In the genomic region with DNA sequence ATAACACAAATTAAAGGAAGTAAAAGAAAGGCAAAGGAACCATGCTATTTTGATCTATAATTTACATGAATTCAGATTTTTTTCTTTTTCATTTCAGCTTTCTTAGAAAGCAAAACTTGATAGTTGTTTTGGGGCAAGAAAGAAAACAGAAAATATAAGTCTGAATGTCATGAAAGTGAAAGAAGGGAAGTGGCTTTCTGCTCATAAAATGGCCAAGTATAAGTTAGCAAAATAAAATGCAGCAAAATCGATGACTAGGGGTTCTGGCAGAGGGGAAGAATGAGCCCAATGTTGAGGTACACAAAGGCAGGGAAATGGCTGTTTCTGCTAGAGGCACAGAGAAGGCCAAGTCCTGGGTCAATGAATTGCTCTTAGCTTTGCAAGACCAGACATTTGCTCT, we compare ENCODE assay signal across 14 cellular contexts. TPM values are rescaled to one million over a fixed set of nuclear protein-coding genes. Genes with fewer than 3 reads are reported as not detected.
A peak's percentile ranks its signal among the peaks of the same experiment; 100 is the strongest.
DNase-seq lines count a peak whose midpoint lies in the region; ATAC-seq, FAIRE-seq and TF ChIP-seq lines count a peak whose summit lies in the region.
"Had no signal": no experiment of that assay in that cellular context is flagged by ENCODE, and none has a peak within 500 bp of the region (broad histone marks: within the 10 kb centered on the region; RNA-seq: fewer than 3 reads in every experiment).

No MANE protein-coding gene starts in this region.

- H3K4me1 Mint-ChIP-seq in T-helper 2 cell treated with Interferon-gamma antibody and Interleukin-4, amounts not matched to agents 5 μg/mL and 100 μg/mL, for 36 hours (ENCODE audit: low read depth): peaks cover 35% of the 10 kb centered on the region
- peaks cover 20% of the 10 kb centered on the region for H3K4me1 Mint-ChIP-seq in activated T-cell treated with anti-CD3 and anti-CD28 coated beads, Interleukin-2, amount 50 U/mL, for 4 hours (ENCODE audit: low read depth)

- no peak overlapping the region for H3K4me3 ChIP-seq in upper lobe of left lung
- H3K4me3 ChIP-seq: ovary had no signal

- DNase-seq in GM10248 (ENCODE audit: extremely low spot score): peak; percentile 16
- DNase-seq in GM19239 (ENCODE audit: insufficient read length, low spot score): no peak
- no peak for DNase-seq in T-helper 2 cell treated with Interferon-gamma antibody and Interleukin-4, amounts not matched to agents 5 μg/mL and 100 μg/mL, for 36 hours (ENCODE audit: low spot score)
- no peak for DNase-seq in upper lobe of left lung
- DNase-seq in LoVo (ENCODE audit: low spot score): no peak
- no peak for DNase-seq in NCI-H2227 treated with DMSO at 0.1 percent for 48 hours (lab: John Stamatoyannopoulos, UW)
- DNase-seq in activated T-cell treated with anti-CD3 and anti-CD28 coated beads, Interleukin-2, amount 50 U/mL, for 4 hours: no peak
- DNase-seq: effector CD8-positive, alpha-beta T cell; left ventricle myocardium superior; ovary; RPMI8226 had no signal

- POLR2A ChIA-PET in GM10248 (lab: Yijun Ruan, JAX): no interaction called here

- H3K27me3 Mint-ChIP-seq in T-helper 2 cell treated with Interferon-gamma antibody and Interleukin-4, amounts not matched to agents 5 μg/mL and 100 μg/mL, for 36 hours (ENCODE audit: low read depth): peaks cover 11% of the 10 kb centered on the region
- no peaks in the 10 kb centered on the region for H3K27me3 Mint-ChIP-seq in activated T-cell treated with anti-CD3 and anti-CD28 coated beads, Interleukin-2, amount 50 U/mL, for 4 hours (ENCODE audit: low read depth)
- H3K27me3 Mint-ChIP-seq: stimulated activated naive CD8-positive, alpha-beta T cell treated with anti-CD3 and anti-CD28 coated beads, Interleukin-15, Interleukin-2, amounts not matched to agents 100 ng/mL and 50 ng/mL, for 24 hours had no signal

- no peaks in the 10 kb centered on the region for H3K27me3 ChIP-seq in upper lobe of left lung
- H3K27me3 ChIP-seq: ovary had no signal

- peaks cover 37% of the 10 kb centered on the region for H3K36me3 Mint-ChIP-seq in T-helper 2 cell treated with Interferon-gamma antibody and Interleukin-4, amounts not matched to agents 5 μg/mL and 100 μg/mL, for 36 hours (ENCODE audit: low read depth)
- no peaks in the 10 kb centered on the region for H3K36me3 Mint-ChIP-seq in activated T-cell treated with anti-CD3 and anti-CD28 coated beads, Interleukin-2, amount 50 U/mL, for 4 hours (ENCODE audit: insufficient read depth)

- peak overlapping the region; percentile 87 for H3K27ac Mint-ChIP-seq in T-helper 2 cell treated with Interferon-gamma antibody and Interleukin-4, amounts not matched to agents 5 μg/mL and 100 μg/mL, for 36 hours
- H3K27ac Mint-ChIP-seq: stimulated activated naive CD8-positive, alpha-beta T cell treated with anti-CD3 and anti-CD28 coated beads, Interleukin-15, Interleukin-2, amounts not matched to agents 100 ng/mL and 50 ng/mL, for 24 hours had no signal

- FAIRE-seq in GM19239 (lab: Jason Lieb, UNC): peak; percentile 95
- FAIRE-seq: H54 had no signal

- H3K27ac ChIP-seq in upper lobe of left lung: no peak overlapping the region
- H3K27ac ChIP-seq: ovary had no signal

- no peak for TF ChIP-seq CTCF in GM10248 (IDR thresholded peaks at IDR 0.05; ENCODE audit: control extremely low read depth, extremely low read depth, low read depth, missing control alignments)
- no peak for TF ChIP-seq CTCF in upper lobe of left lung (IDR thresholded peaks at IDR 0.05)

- no peaks in the 10 kb centered on the region for H3K4me1 ChIP-seq in upper lobe of left lung

- ATAC-seq in HG03064 (IDR thresholded peaks at IDR 0.05; ENCODE audit: low read depth, unreplicated experiment): peak; percentile 74
- ATAC-seq in upper lobe of left lung (ENCODE audit: low FRiP score in 2 of 2): no peak
- no peak for ATAC-seq in activated T-cell treated with anti-CD3 and anti-CD28 coated beads, Interleukin-2, amount 50 U/mL, for 4 hours
- ATAC-seq: left ventricle myocardium superior had no signal

- TF ChIP-seq POLR2A in upper lobe of left lung (IDR thresholded peaks at IDR 0.05): no peak

- no peaks in the 10 kb centered on the region for H3K36me3 ChIP-seq in upper lobe of left lung
- H3K36me3 ChIP-seq: ovary had no signal

- WGBS in upper lobe of left lung, 2 donors: 46 to 78% methylated on average over 1 of the region's 1 CpG

- peak overlapping the region; percentile 48 for H3K4me3 Mint-ChIP-seq in T-helper 2 cell treated with Interferon-gamma antibody and Interleukin-4, amounts not matched to agents 5 μg/mL and 100 μg/mL, for 36 hours
- no peak overlapping the region for H3K4me3 Mint-ChIP-seq in activated T-cell treated with anti-CD3 and anti-CD28 coated beads, Interleukin-2, amount 50 U/mL, for 4 hours
- H3K4me3 Mint-ChIP-seq: stimulated activated naive CD8-positive, alpha-beta T cell treated with anti-CD3 and anti-CD28 coated beads, Interleukin-15, Interleukin-2, amounts not matched to agents 100 ng/mL and 50 ng/mL, for 24 hours had no signal

- CTCF ChIA-PET in GM10248 (lab: Yijun Ruan, JAX): no interaction called here

- H3K9me3 ChIP-seq in upper lobe of left lung: peaks cover 0 to 8% (median 0%) of the 10 kb centered on the region in 4 donors
- H3K9me3 ChIP-seq: ovary had no signal

- peaks cover 52% of the 10 kb centered on the region for H3K9me3 Mint-ChIP-seq in T-helper 2 cell treated with Interferon-gamma antibody and Interleukin-4, amounts not matched to agents 5 μg/mL and 100 μg/mL, for 36 hours
- peaks cover 18% of the 10 kb centered on the region for H3K9me3 Mint-ChIP-seq in activated T-cell treated with anti-CD3 and anti-CD28 coated beads, Interleukin-2, amount 50 U/mL, for 4 hours

- TF ChIP-seq EP300 in upper lobe of left lung (IDR thresholded peaks at IDR 0.05): no peak

RNA-seq across cellular contexts. Expression of gene IFNW1, which starts 3.0 kb away (rescaled TPM):
- total RNA-seq in upper lobe of left lung: not detected
- total RNA-seq in activated T-cell treated with anti-CD3 and anti-CD28 coated beads, Interleukin-2, amount 50 U/mL, for 4 hours: not detected
- total RNA-seq: left ventricle myocardium superior, ovary had no signal

RNA-seq across cellular contexts. Expression of gene IFNA21, which starts 21.8 kb away (rescaled TPM):
- not detected for total RNA-seq in upper lobe of left lung
- not detected for total RNA-seq in activated T-cell treated with anti-CD3 and anti-CD28 coated beads, Interleukin-2, amount 50 U/mL, for 4 hours
- total RNA-seq: left ventricle myocardium superior, ovary had no signal

RNA-seq across cellular contexts. Expression of gene IFNA4, which starts 42.8 kb away (rescaled TPM):
- 1 to 10 TPM in 1 of 6 donors, not detected in 5; 2.1 TPM for total RNA-seq in upper lobe of left lung
- total RNA-seq in activated T-cell treated with anti-CD3 and anti-CD28 coated beads, Interleukin-2, amount 50 U/mL, for 4 hours: not detected
- total RNA-seq: left ventricle myocardium superior, ovary had no signal

RNA-seq across cellular contexts. Expression of gene IFNA7, which starts 57.4 kb away (rescaled TPM):
- total RNA-seq in upper lobe of left lung: not detected
- total RNA-seq in activated T-cell treated with anti-CD3 and anti-CD28 coated beads, Interleukin-2, amount 50 U/mL, for 4 hours: not detected
- total RNA-seq: left ventricle myocardium superior, ovary had no signal
